1 cellular context compared by ENCODE assay signal in the genomic region with DNA sequence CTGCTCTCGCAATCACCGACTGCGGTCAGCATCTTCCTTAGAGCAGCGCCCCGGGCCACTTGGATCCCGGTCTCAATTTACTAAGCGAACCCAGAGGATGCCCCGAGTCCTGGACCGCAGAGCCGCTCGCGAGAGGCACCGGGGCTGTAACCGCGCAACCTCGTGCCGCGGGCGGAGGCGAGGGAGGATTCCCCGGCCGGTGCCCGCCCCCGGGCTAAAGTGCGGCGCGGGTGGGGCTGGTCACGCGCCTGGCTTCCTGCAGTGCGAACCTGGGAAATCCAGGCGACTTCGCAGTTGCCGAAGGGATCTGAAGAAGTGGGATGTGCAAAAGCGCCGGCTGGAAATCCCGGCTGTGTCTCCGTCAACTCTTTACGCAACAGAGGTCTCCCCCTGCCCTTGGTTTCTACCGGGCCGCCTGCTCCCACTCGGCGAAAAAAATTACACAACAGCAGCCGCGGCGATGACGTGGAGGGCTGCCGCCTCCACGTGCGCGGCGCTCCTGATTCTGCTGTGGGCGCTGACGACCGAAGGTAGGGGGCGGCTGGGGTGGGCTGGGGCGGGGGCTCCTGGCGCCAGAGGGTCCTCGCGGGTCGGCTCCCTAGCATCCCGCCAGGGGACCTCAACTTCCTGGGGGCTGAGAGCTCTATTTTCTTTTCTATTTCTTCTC.
TF ChIP-seq lines count a peak whose summit lies in the region.

A gene with protein sequence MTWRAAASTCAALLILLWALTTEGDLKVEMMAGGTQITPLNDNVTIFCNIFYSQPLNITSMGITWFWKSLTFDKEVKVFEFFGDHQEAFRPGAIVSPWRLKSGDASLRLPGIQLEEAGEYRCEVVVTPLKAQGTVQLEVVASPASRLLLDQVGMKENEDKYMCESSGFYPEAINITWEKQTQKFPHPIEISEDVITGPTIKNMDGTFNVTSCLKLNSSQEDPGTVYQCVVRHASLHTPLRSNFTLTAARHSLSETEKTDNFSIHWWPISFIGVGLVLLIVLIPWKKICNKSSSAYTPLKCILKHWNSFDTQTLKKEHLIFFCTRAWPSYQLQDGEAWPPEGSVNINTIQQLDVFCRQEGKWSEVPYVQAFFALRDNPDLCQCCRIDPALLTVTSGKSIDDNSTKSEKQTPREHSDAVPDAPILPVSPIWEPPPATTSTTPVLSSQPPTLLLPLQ (plus strand): TSS at position 291 of the 667 bp plus-strand sequence. CDS start 170 bp downstream, at position 461.

TF ChIP-seq in K562, 482 proteins besides CTCF, POLR2A, EP300 and RAD21 (continued from another document and continues in another):
- TF ChIP-seq, protein P1, sequence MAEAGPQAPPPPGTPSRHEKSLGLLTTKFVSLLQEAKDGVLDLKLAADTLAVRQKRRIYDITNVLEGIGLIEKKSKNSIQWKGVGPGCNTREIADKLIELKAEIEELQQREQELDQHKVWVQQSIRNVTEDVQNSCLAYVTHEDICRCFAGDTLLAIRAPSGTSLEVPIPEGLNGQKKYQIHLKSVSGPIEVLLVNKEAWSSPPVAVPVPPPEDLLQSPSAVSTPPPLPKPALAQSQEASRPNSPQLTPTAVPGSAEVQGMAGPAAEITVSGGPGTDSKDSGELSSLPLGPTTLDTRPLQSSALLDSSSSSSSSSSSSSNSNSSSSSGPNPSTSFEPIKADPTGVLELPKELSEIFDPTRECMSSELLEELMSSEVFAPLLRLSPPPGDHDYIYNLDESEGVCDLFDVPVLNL (CRISPR knock-in tag; IDR thresholded peaks at IDR 0.05; ENCODE audit: low read depth): no peak
- TF ChIP-seq, protein P2, sequence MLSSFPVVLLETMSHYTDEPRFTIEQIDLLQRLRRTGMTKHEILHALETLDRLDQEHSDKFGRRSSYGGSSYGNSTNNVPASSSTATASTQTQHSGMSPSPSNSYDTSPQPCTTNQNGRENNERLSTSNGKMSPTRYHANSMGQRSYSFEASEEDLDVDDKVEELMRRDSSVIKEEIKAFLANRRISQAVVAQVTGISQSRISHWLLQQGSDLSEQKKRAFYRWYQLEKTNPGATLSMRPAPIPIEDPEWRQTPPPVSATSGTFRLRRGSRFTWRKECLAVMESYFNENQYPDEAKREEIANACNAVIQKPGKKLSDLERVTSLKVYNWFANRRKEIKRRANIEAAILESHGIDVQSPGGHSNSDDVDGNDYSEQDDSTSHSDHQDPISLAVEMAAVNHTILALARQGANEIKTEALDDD (IDR thresholded peaks at IDR 0.05): no peak
- TF ChIP-seq NR3C1 (CRISPR knock-in tag; IDR thresholded peaks at IDR 0.05) (no peak), GTF2E2 (tag; IDR thresholded peaks at IDR 0.05) (0 out of 2 replicates have a peak, but pooled peaks have one; percentile 36), CHD4 (IDR thresholded peaks at IDR 0.05; ENCODE audit: insufficient read depth, insufficient replicate concordance, low read depth, low read length, poor library complexity, severe bottlenecking) (no peak), NRF1 (conservative IDR thresholded peaks at IDR 0.05 in 1 of 2, IDR thresholded peaks at IDR 0.05 in 1 of 2) (peak; percentile 71 to 72), MED1 (CRISPR knock-in tag; IDR thresholded peaks at IDR 0.05; ENCODE audit: borderline replicate concordance) (no peak), TRIM28 (IDR thresholded peaks at IDR 0.05) (no peak), TAF15 (IDR thresholded peaks at IDR 0.05; ENCODE audit: low read depth, low read length) (no peak), HNRNPLL (IDR thresholded peaks at IDR 0.05; ENCODE audit: low read depth, low read length, poor library complexity, severe bottlenecking) (peak; percentile 23), RBFOX2 (IDR thresholded peaks at IDR 0.05; ENCODE audit: low read depth, low read length) (peak; percentile 86), POLR2H (tag; IDR thresholded peaks at IDR 0.05; ENCODE audit: low read depth) (peak; percentile 47; the same call in 1 of the 2 replicates), ZNF23 (CRISPR knock-in tag; IDR thresholded peaks at IDR 0.05) (no peak), TEAD1 (CRISPR knock-in tag; IDR thresholded peaks at IDR 0.05) (peak in 1 of 2 experiments; percentile 81; a peak in 1 of 4 replicates), ZEB2 (IDR thresholded peaks at IDR 0.05) (no peak), HDAC1 (IDR thresholded peaks at IDR 0.05) (peak in 1 of 2 experiments; percentile 49; a peak in 1 of 4 replicates), MTA1 (IDR thresholded peaks at IDR 0.05; ENCODE audit: borderline replicate concordance) (no peak), HMG20B (CRISPR knock-in tag; IDR thresholded peaks at IDR 0.05) (no peak), GATAD2B (IDR thresholded peaks at IDR 0.05; ENCODE audit: borderline replicate concordance) (no peak), SOX6 (IDR thresholded peaks at IDR 0.05) (peak; percentile 39; the same call in 1 of the 2 replicates), CXXC5 (CRISPR knock-in tag; IDR thresholded peaks at IDR 0.05) (peak; percentile 80), ZNF354B (CRISPR knock-in tag; IDR thresholded peaks at IDR 0.05) (no peak), HDAC8 (tag; IDR thresholded peaks at IDR 0.05) (no peak), FOXK2 (conservative IDR thresholded peaks at IDR 0.05 in 1 of 2, IDR thresholded peaks at IDR 0.05 in 1 of 2; ENCODE audit: low read depth in 2 of 2) (peak in 1 of 2 experiments; percentile 50; a peak in 2 of 4 replicates), ATF1 (CRISPR knock-in tag; IDR thresholded peaks at IDR 0.05) (peak; percentile 53), ATF1 (tag; IDR thresholded peaks at IDR 0.05) (peak; percentile 84), NFYB (IDR thresholded peaks at IDR 0.05; ENCODE audit: extremely low read depth, insufficient read length) (no peak), CBFA2T2 (conservative IDR thresholded peaks at IDR 0.05) (no peak), DNMT1 (IDR thresholded peaks at IDR 0.05) (no peak), ZNF589 (CRISPR knock-in tag; IDR thresholded peaks at IDR 0.05; ENCODE audit: low read depth) (peak; percentile 61; the same call in 1 of the 2 replicates)
- TF ChIP-seq, protein P3, sequence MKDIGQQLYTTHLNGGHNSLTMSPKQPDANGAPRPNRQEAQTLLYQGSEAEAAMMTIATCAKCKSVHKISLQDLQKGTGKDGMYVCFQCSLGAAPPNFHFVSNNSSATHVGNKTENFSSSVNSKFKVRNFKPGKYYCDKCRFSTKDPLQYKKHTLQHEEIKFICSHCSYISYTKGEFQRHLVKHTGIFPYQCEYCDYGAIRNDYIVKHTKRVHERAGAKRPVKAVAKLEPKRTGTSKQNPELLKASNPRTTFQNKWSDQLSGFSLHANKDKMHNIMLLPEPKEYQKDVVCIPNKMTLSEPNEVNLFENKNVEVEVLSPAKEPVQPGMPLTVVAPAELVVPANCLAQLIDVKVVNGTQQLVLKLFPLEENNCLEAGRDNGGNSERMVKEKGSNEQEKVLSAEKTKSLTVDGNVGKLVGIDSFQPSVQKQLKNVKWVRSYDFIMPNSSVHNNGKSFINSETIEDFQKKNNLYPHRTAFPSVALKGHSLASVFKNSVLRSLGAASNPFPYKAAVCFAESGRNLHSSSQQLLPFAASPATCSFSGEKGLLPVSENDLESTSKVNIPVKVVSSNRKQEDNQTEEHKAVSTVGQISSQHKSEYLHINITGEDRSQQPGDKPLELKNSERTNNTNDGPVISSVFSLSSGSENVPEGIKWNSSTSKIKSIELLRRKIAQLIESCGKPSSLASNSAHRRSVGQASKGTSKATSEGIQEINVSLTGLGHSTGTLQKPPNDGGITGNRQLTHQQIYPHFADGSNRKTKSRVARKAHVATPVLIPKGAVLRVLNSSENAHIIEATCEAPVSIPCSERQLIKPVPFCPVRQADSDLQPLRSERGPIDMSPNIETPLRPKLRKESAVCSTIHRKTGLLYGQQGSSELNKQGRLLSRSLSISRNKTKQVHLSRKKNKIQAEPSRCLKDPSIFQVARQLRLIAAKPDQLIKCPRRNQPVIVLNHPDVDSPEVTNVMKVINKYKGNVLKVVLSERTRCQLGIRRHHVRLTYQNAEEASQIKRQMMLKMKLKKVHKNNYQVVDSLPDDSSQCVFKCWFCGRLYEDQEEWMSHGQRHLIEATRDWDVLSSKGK (CRISPR knock-in tag; IDR thresholded peaks at IDR 0.05): no peak
- TF ChIP-seq, protein P4, sequence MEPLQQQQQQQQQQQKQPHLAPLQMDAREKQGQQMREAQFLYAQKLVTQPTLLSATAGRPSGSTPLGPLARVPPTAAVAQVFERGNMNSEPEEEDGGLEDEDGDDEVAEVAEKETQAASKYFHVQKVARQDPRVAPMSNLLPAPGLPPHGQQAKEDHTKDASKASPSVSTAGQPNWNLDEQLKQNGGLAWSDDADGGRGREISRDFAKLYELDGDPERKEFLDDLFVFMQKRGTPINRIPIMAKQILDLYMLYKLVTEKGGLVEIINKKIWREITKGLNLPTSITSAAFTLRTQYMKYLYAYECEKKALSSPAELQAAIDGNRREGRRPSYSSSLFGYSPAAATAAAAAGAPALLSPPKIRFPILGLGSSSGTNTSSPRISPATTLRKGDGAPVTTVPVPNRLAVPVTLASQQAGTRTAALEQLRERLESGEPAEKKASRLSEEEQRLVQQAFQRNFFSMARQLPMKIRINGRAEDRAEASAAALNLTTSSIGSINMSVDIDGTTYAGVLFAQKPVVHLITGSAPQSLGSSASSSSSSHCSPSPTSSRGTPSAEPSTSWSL (CRISPR knock-in tag; IDR thresholded peaks at IDR 0.05; ENCODE audit: borderline replicate concordance): no peak
- TF ChIP-seq, protein P5, sequence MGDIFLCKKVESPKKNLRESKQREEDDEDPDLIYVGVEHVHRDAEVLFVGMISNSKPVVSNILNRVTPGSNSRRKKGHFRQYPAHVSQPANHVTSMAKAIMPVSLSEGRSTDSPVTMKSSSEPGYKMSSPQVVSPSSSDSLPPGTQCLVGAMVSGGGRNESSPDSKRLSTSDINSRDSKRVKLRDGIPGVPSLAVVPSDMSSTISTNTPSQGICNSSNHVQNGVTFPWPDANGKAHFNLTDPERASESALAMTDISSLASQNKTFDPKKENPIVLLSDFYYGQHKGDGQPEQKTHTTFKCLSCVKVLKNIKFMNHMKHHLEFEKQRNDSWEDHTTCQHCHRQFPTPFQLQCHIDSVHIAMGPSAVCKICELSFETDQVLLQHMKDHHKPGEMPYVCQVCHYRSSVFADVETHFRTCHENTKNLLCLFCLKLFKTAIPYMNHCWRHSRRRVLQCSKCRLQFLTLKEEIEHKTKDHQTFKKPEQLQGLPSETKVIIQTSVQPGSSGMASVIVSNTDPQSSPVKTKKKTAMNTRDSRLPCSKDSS (IDR thresholded peaks at IDR 0.05; ENCODE audit: low read depth, partially characterized antibody): no peak
- TF ChIP-seq, protein P6, sequence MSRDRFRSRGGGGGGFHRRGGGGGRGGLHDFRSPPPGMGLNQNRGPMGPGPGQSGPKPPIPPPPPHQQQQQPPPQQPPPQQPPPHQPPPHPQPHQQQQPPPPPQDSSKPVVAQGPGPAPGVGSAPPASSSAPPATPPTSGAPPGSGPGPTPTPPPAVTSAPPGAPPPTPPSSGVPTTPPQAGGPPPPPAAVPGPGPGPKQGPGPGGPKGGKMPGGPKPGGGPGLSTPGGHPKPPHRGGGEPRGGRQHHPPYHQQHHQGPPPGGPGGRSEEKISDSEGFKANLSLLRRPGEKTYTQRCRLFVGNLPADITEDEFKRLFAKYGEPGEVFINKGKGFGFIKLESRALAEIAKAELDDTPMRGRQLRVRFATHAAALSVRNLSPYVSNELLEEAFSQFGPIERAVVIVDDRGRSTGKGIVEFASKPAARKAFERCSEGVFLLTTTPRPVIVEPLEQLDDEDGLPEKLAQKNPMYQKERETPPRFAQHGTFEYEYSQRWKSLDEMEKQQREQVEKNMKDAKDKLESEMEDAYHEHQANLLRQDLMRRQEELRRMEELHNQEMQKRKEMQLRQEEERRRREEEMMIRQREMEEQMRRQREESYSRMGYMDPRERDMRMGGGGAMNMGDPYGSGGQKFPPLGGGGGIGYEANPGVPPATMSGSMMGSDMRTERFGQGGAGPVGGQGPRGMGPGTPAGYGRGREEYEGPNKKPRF (IDR thresholded peaks at IDR 0.05; ENCODE audit: low read depth, low read length): no peak
- TF ChIP-seq, protein P7, sequence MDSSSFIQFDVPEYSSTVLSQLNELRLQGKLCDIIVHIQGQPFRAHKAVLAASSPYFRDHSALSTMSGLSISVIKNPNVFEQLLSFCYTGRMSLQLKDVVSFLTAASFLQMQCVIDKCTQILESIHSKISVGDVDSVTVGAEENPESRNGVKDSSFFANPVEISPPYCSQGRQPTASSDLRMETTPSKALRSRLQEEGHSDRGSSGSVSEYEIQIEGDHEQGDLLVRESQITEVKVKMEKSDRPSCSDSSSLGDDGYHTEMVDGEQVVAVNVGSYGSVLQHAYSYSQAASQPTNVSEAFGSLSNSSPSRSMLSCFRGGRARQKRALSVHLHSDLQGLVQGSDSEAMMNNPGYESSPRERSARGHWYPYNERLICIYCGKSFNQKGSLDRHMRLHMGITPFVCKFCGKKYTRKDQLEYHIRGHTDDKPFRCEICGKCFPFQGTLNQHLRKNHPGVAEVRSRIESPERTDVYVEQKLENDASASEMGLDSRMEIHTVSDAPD (CRISPR knock-in tag; IDR thresholded peaks at IDR 0.05): no peak
- TF ChIP-seq, protein P8, sequence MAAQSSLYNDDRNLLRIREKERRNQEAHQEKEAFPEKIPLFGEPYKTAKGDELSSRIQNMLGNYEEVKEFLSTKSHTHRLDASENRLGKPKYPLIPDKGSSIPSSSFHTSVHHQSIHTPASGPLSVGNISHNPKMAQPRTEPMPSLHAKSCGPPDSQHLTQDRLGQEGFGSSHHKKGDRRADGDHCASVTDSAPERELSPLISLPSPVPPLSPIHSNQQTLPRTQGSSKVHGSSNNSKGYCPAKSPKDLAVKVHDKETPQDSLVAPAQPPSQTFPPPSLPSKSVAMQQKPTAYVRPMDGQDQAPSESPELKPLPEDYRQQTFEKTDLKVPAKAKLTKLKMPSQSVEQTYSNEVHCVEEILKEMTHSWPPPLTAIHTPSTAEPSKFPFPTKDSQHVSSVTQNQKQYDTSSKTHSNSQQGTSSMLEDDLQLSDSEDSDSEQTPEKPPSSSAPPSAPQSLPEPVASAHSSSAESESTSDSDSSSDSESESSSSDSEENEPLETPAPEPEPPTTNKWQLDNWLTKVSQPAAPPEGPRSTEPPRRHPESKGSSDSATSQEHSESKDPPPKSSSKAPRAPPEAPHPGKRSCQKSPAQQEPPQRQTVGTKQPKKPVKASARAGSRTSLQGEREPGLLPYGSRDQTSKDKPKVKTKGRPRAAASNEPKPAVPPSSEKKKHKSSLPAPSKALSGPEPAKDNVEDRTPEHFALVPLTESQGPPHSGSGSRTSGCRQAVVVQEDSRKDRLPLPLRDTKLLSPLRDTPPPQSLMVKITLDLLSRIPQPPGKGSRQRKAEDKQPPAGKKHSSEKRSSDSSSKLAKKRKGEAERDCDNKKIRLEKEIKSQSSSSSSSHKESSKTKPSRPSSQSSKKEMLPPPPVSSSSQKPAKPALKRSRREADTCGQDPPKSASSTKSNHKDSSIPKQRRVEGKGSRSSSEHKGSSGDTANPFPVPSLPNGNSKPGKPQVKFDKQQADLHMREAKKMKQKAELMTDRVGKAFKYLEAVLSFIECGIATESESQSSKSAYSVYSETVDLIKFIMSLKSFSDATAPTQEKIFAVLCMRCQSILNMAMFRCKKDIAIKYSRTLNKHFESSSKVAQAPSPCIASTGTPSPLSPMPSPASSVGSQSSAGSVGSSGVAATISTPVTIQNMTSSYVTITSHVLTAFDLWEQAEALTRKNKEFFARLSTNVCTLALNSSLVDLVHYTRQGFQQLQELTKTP (IDR thresholded peaks at IDR 0.05; ENCODE audit: low read depth in 1 of 2, partially characterized antibody in 2 of 2): no peak
- TF ChIP-seq, protein P9, sequence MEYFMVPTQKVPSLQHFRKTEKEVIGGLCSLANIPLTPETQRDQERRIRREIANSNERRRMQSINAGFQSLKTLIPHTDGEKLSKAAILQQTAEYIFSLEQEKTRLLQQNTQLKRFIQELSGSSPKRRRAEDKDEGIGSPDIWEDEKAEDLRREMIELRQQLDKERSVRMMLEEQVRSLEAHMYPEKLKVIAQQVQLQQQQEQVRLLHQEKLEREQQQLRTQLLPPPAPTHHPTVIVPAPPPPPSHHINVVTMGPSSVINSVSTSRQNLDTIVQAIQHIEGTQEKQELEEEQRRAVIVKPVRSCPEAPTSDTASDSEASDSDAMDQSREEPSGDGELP (CRISPR knock-in tag; IDR thresholded peaks at IDR 0.05; ENCODE audit: borderline replicate concordance): peak; percentile 65
